In the genomic region with DNA sequence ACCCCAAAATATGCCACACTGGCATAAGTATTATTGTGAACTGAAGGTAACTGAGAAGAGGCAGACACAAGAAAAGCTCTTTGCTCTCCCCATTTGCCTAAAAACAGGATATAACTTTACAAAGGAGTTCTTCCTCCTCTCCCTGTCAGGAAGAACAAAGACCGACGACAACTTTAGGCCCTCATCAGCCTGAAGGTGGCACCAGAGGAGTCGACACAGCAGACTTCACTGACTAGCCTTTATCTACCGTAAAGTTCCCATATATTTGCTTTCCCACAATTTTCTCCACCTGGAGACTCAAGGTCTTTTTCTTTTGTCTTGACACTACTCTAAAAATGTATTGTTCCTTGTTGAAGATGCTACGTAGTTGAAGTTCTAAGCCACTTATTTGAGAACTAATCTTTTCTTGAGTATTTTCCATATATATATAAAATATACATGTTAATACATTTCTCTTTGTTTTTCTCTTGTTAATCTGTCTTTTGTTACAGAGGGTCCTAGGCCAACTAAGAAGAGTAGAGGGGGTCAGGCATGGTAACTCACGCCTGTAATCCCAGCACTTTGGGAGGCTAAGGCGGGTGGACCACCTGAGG, we compare ENCODE assay signal across 8 cellular contexts. TPM values are rescaled to one million over a fixed set of nuclear protein-coding genes. Genes with fewer than 3 reads are reported as not detected.
DNase-seq lines count a peak whose midpoint lies in the region; ATAC-seq, FAIRE-seq and TF ChIP-seq lines count a peak whose summit lies in the region.

No MANE protein-coding gene starts in this region.

- peak overlapping the region; percentile 84 for H2AFZ ChIP-seq in OCI-LY7 (ENCODE audit: low read length)

- intact Hi-C loops in OCI-LY7 (cut with micrococcal nuclease; ENCODE audit: unreplicated experiment), result loop anchor here (1.0 kb wide), 1 partner anchor 80 kb away; no protein-coding TSS in a partner anchor

- no peak for FAIRE-seq in bronchial epithelial cell (lab: Jason Lieb, UNC)

- no peak overlapping the region for H3K4me3 ChIP-seq in OCI-LY7 (ENCODE audit: low read depth, low read length, poor library complexity, severe bottlenecking)
- no peak overlapping the region for H3K4me3 ChIP-seq in bronchial epithelial cell (ENCODE audit: low read depth, low read length)
- H3K4me3 ChIP-seq in kidney epithelial cell (ENCODE audit: low read depth, low read length), result no peak overlapping the region

- POLR2A ChIA-PET in OCI-LY7 (lab: Charles Lee), result interaction anchor here (1.0 to 1.7 kb wide), 4 partner anchors 8 to 100 kb away, joined by 3 to 8 read pairs (median 4); no protein-coding TSS in a partner anchor

- peak overlapping the region; percentile 44 for H3K4me2 ChIP-seq in OCI-LY7 (ENCODE audit: low read length)

- H3K36me3 ChIP-seq in OCI-LY7 (ENCODE audit: insufficient read depth, low read length) (no peaks in the 10 kb centered on the region), bronchial epithelial cell (ENCODE audit: control insufficient read depth, insufficient read depth, low read length) (no peaks in the 10 kb centered on the region), kidney epithelial cell (ENCODE audit: control insufficient read depth, insufficient read depth, low read length) (no peaks in the 10 kb centered on the region)

- ATAC-seq in GM21619 (IDR thresholded peaks at IDR 0.05; ENCODE audit: unreplicated experiment) (peak; percentile 67), GM21515 (IDR thresholded peaks at IDR 0.05; ENCODE audit: unreplicated experiment) (no peak)

- no peaks in the 10 kb centered on the region for H3K9me2 ChIP-seq in OCI-LY7 (ENCODE audit: insufficient read depth, low read length)

- no TSS peak for BruUV-seq in OCI-LY7 (replicated peaks; lab: Mats Ljungman, UMichigan)

- no peaks in the 10 kb centered on the region for H4K20me1 ChIP-seq in OCI-LY7 (ENCODE audit: insufficient read depth, low read length)

- H3K27me3 ChIP-seq in bronchial epithelial cell (ENCODE audit: control insufficient read depth, insufficient read depth, low read length), result peaks cover 5% of the 10 kb centered on the region
- peaks cover 7% of the 10 kb centered on the region for H3K27me3 ChIP-seq in kidney epithelial cell (ENCODE audit: control insufficient read depth, insufficient read depth, low read length)

- peak; percentile 40 for DNase-seq in COLO668 (lab: John Stamatoyannopoulos, UW; ENCODE audit: unreplicated experiment)
- peak; percentile 74 for DNase-seq in OCI-LY7 (ENCODE audit: low spot score)
- DNase-seq in bronchial epithelial cell (ENCODE audit: low read depth), result peak; percentile 58
- peak; percentile 19 for DNase-seq in kidney epithelial cell (ENCODE audit: low read depth)
- DNase-seq in stimulated activated naive CD4-positive, alpha-beta T cell treated with Interleukin-2 at 50 U/mL for 16 hours (lab: John Stamatoyannopoulos, UW), result peak; percentile 10
- DNase-seq in NCI-H128 (lab: John Stamatoyannopoulos, UW; ENCODE audit: unreplicated experiment), result no peak

- CTCF ChIA-PET in OCI-LY7 (lab: Charles Lee; ENCODE audit: unreplicated experiment), result interaction anchor here (1.3 to 1.8 kb wide), 3 partner anchors 8 to 84 kb away, joined by 5 to 12 read pairs (median 5); no protein-coding TSS in a partner anchor

- no peaks in the 10 kb centered on the region for H3K9me3 ChIP-seq in OCI-LY7 (ENCODE audit: low read length)

- peaks cover 31% of the 10 kb centered on the region for H3K4me1 ChIP-seq in OCI-LY7 (ENCODE audit: insufficient read depth, low read length, poor library complexity, severe bottlenecking)

- no peaks in the 10 kb centered on the region for H3K79me2 ChIP-seq in OCI-LY7 (ENCODE audit: insufficient read depth, low read depth, low read length)

- TF ChIP-seq CTCF in OCI-LY7 (conservative IDR thresholded peaks at IDR 0.05; ENCODE audit: low read length), result peak; percentile 92
- peak; percentile 74 for TF ChIP-seq CTCF in bronchial epithelial cell (IDR thresholded peaks at IDR 0.05; ENCODE audit: insufficient read depth, low read length, severe bottlenecking)
- peak; percentile 54 for TF ChIP-seq CTCF in kidney epithelial cell (IDR thresholded peaks at IDR 0.05; ENCODE audit: insufficient read depth, low read length, poor library complexity, severe bottlenecking)

- H3K27ac ChIP-seq in OCI-LY7 (ENCODE audit: low read depth, low read length, poor library complexity, severe bottlenecking), result no peak overlapping the region

RNA-seq across cellular contexts. Expression of a gene that starts 16.2 kb away (rescaled TPM):
- total RNA-seq in OCI-LY7 (2014; rRNA removed; shearing (Covaris generic)), result not detected in 2 replicates
- total RNA-seq in OCI-LY7 (2022) (not detected in 2 replicates), bronchial epithelial cell (not detected in 2 replicates), kidney epithelial cell (0.08 TPM in 1 of 2 replicates, not detected in the other)

RNA-seq across cellular contexts. Expression of a gene that starts 55.2 kb away (rescaled TPM):
- 9.5 and 10.5 TPM in 2 replicates for total RNA-seq in OCI-LY7 (2014; rRNA removed; shearing (Covaris generic))
- total RNA-seq in OCI-LY7 (2022) (9.4 and 9.7 TPM in 2 replicates), bronchial epithelial cell (5.0 and 7.0 TPM in 2 replicates), kidney epithelial cell (27.5 and 30.8 TPM in 2 replicates)
